In genomic region chr6:134882426-134883038, GRCh38 we compare ENCODE assay signal across 8 cellular contexts.
DNase-seq lines count a peak whose midpoint lies in the region; ATAC-seq and TF ChIP-seq lines count a peak whose summit lies in the region.

No MANE protein-coding gene starts in this region.

- H3K4me3 ChIP-seq in BJ (ENCODE audit: low read depth, low read length) (no peak overlapping the region), brain microvascular endothelial cell (ENCODE audit: low read depth, low read length) (no peak overlapping the region)

- H3K27me3 ChIP-seq in BJ (ENCODE audit: control insufficient read depth, insufficient read depth, low read length) (no peaks in the 10 kb centered on the region), brain microvascular endothelial cell (replicated peaks) (no peaks in the 10 kb centered on the region)

- POLR2A ChIA-PET in BJ (lab: Charles Lee) = no interaction called here

- DNase-seq in BJ (ENCODE audit: low read depth) = no peak
- peak; percentile 72 for DNase-seq in M059J (ENCODE audit: low read depth)
- DNase-seq in T follicular helper cell (ENCODE audit: low read depth) = peak; percentile 25
- peak; percentile 81 for DNase-seq in brain microvascular endothelial cell
- peak; percentile 63 for DNase-seq in iPS-NIHi7 (ENCODE audit: extremely low spot score)
- DNase-seq in smooth muscle cell of the brain vasculature (ENCODE audit: low read depth, low spot score) = peak; percentile 46
- no peak for DNase-seq in germinal center (ENCODE audit: low spot score)

- in situ Hi-C loops in brain microvascular endothelial cell (cut with HindIII; ENCODE audit: low pct_ligation_motif_present, low sequenced_read_pairs) = no loop called here

- peak; percentile 57 for ATAC-seq in GM19467 (IDR thresholded peaks at IDR 0.05; ENCODE audit: unreplicated experiment)

- no peak overlapping the region for H3K27ac ChIP-seq in brain microvascular endothelial cell

- no peaks in the 10 kb centered on the region for H3K36me3 ChIP-seq in BJ (ENCODE audit: control insufficient read depth, insufficient read depth, low read length)
- no peaks in the 10 kb centered on the region for H3K36me3 ChIP-seq in brain microvascular endothelial cell (replicated peaks)

- TF ChIP-seq CTCF in BJ (IDR thresholded peaks at IDR 0.05; ENCODE audit: insufficient read depth, low read depth, low read length) (peak; percentile 83), brain microvascular endothelial cell (IDR thresholded peaks at IDR 0.05; ENCODE audit: low read depth, low read length, missing control alignments) (peak; percentile 95)

- CTCF ChIA-PET in BJ (lab: Yijun Ruan, JAX) = interaction anchor here (0.6 to 4.1 kb wide), 20 partner anchors 9 to 771 kb away, joined by 3 to 26 read pairs (median 5); no protein-coding TSS in a partner anchor

Comparison
In these comparisons a context has a peak if more than half of its experiments do, and no peak if none do; other contexts are left out.
1. DNase-seq: peak in M059J (single experiment), T follicular helper cell (single experiment), brain microvascular endothelial cell (single experiment), iPS-NIHi7 (single experiment) and smooth muscle cell of the brain vasculature (single experiment); none in BJ (single experiment) and germinal center (single experiment).